In genomic region chr20:35568645-35569044, GRCh38 we compare ENCODE assay signal across 1 cellular context.
TF ChIP-seq lines count a peak whose summit lies in the region.

No MANE protein-coding gene starts in this region.

TF ChIP-seq in endothelial cell of umbilical vein, 7 proteins besides CTCF, POLR2A, EP300 and RAD21 (continued from another document):
- TF ChIP-seq MAX (IDR thresholded peaks at IDR 0.05; ENCODE audit: insufficient read depth, insufficient read length), result no peak
- no peak for TF ChIP-seq MYC (IDR thresholded peaks at IDR 0.05; ENCODE audit: low read depth, low read length)
- no peak for TF ChIP-seq EZH2 (IDR thresholded peaks at IDR 0.05; ENCODE audit: borderline replicate concordance, low read depth, low read length, severe bottlenecking)
- no peak for TF ChIP-seq JUN (IDR thresholded peaks at IDR 0.05; ENCODE audit: borderline replicate concordance, insufficient read depth, insufficient read length, low read depth)
- TF ChIP-seq FOS (IDR thresholded peaks at IDR 0.05; ENCODE audit: borderline replicate concordance, insufficient read depth, low read length), result no peak
